1 cellular context compared by ENCODE assay signal in genomic region chr12:53624956-53625355, GRCh38.
TF ChIP-seq lines count a peak whose summit lies in the region.

No MANE protein-coding gene starts in this region.

TF ChIP-seq in H1, 55 proteins besides CTCF, POLR2A, EP300 and RAD21:
- TF ChIP-seq KDM5A (IDR thresholded peaks at IDR 0.05; ENCODE audit: low read length) (no peak), HDAC2 (IDR thresholded peaks at IDR 0.05; ENCODE audit: borderline replicate concordance in 1 of 2, low read depth in 2 of 2, low read length in 2 of 2) (no peak), ATF3 (IDR thresholded peaks at IDR 0.05; ENCODE audit: insufficient read depth, low read depth, low read length) (no peak), CHD1 (IDR thresholded peaks at IDR 0.05; ENCODE audit: low read depth, low read length) (no peak), SP1 (IDR thresholded peaks at IDR 0.05; ENCODE audit: low read depth, low read length) (no peak), RBBP5 (IDR thresholded peaks at IDR 0.05; ENCODE audit: borderline replicate concordance, low read depth, low read length) (no peak), POLR2AphosphoS5 (IDR thresholded peaks at IDR 0.05; ENCODE audit: low read depth, low read length) (no peak), MAX (IDR thresholded peaks at IDR 0.05) (no peak), KDM1A (IDR thresholded peaks at IDR 0.05; ENCODE audit: borderline replicate concordance, low read length) (no peak), NRF1 (IDR thresholded peaks at IDR 0.05; ENCODE audit: low read depth, low read length) (no peak), KDM4A (IDR thresholded peaks at IDR 0.05; ENCODE audit: low read depth, low read length, severe bottlenecking) (no peak), ZNF274 (IDR thresholded peaks at IDR 0.05; ENCODE audit: borderline replicate concordance, extremely low read depth, low read length) (no peak), BRCA1 (IDR thresholded peaks at IDR 0.05; ENCODE audit: low read depth, low read length) (no peak), BACH1 (IDR thresholded peaks at IDR 0.05; ENCODE audit: low read length) (no peak)
- TF ChIP-seq, protein P1, sequence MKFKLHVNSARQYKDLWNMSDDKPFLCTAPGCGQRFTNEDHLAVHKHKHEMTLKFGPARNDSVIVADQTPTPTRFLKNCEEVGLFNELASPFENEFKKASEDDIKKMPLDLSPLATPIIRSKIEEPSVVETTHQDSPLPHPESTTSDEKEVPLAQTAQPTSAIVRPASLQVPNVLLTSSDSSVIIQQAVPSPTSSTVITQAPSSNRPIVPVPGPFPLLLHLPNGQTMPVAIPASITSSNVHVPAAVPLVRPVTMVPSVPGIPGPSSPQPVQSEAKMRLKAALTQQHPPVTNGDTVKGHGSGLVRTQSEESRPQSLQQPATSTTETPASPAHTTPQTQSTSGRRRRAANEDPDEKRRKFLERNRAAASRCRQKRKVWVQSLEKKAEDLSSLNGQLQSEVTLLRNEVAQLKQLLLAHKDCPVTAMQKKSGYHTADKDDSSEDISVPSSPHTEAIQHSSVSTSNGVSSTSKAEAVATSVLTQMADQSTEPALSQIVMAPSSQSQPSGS (IDR thresholded peaks at IDR 0.05; ENCODE audit: low read length): no peak
- TF ChIP-seq, protein P2, sequence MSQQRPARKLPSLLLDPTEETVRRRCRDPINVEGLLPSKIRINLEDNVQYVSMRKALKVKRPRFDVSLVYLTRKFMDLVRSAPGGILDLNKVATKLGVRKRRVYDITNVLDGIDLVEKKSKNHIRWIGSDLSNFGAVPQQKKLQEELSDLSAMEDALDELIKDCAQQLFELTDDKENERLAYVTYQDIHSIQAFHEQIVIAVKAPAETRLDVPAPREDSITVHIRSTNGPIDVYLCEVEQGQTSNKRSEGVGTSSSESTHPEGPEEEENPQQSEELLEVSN (IDR thresholded peaks at IDR 0.05): no peak
TF ChIP-seq in H1: peak in this region for 0.
